Comparison of ENCODE assay signal across 8 cellular contexts in the genomic region with DNA sequence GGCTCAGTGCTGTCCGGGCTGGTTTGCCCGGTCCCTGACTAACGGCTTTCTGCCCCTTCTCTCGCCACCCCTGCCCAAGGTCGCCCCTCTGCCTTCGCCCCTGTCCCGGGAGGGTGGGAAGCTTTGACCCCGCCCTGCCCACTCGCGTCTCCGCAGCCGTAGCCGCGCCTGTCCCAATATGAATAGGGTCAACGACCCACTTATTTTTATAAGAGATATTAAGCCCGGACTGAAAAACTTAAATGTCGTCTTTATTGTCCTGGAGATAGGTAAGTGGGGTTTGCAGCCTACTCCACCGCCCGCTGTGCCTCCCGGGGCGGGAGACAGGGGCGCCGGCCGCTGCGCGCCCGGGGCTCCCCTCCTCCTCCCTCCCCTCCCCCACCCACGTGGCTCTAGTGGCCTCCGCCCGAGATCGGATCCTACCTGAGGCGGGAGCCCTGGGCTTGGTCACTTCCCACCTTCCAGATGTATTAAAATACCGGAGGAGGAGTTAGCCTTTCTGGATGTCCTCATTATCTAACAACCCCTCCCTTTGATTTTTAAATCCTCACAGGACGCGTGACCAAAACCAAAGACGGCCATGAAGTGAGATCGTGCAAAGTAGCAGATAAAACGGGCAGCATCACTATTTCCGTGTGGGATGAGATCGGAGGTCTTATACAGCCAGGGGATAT. TPM values are rescaled to one million over a fixed set of nuclear protein-coding genes. Genes with fewer than 3 reads are reported as not detected.
DNase-seq lines count a peak whose midpoint lies in the region; ATAC-seq and TF ChIP-seq lines count a peak whose summit lies in the region.

No MANE protein-coding gene starts in this region.

- ATAC-seq in GM19023 (IDR thresholded peaks at IDR 0.05; ENCODE audit: unreplicated experiment) (peak; percentile 11), HG03342 (IDR thresholded peaks at IDR 0.05; ENCODE audit: unreplicated experiment) (peak; percentile 5)

- H3K36me3 ChIP-seq in ascending aorta = peaks cover 0 to 5% of the 10 kb centered on the region in 2 donors

- POLR2A ChIA-PET in AG04450 (lab: Yijun Ruan, JAX) = interaction anchor here (0.6 to 4.5 kb wide), 30 partner anchors 8 to 517 kb away, joined by 3 to 116 read pairs (median 10); partner anchors contain the start of gene CAVIN2

- H3K27me3 ChIP-seq in AG04450 (ENCODE audit: control insufficient read depth, insufficient read depth, low read length) (no peaks in the 10 kb centered on the region), ascending aorta (no peaks in the 10 kb centered on the region)

- H3K9me3 ChIP-seq in AG04450 (ENCODE audit: control insufficient read depth, insufficient read depth, low read length) (peaks cover 4% of the 10 kb centered on the region; the same call in 1 of the 2 replicates), ascending aorta (no peaks in the 10 kb centered on the region), iPS-18c (ENCODE audit: control insufficient read depth, insufficient read depth, low read length) (peaks cover 3% of the 10 kb centered on the region)

- H3K27ac ChIP-seq in AG04450 (ENCODE audit: low read depth, low read length) = peak overlapping the region; percentile 92
- H3K27ac ChIP-seq in ascending aorta = peak overlapping the region; percentile 90 to 96

- peaks cover 4 to 10% of the 10 kb centered on the region in 2 donors for H3K4me1 ChIP-seq in ascending aorta

- CTCF ChIA-PET in AG04450 (lab: Charles Lee) = no interaction called here

- no peak for DNase-seq in AG04450 (ENCODE audit: low read depth, low spot score)
- DNase-seq in T-helper 1 cell = peak; percentile 25 to 72 (median 49)
- peak in 1 of 2 donors; percentile 78 for DNase-seq in ascending aorta (ENCODE audit: low spot score in 2 of 2)
- DNase-seq in stimulated activated CD4-positive, alpha-beta T cell treated with anti-CD3 and anti-CD28 coated beads, Interleukin-12 subunit alpha, Interleukin-12 subunit beta, amount 100 ng/mL, for 24 hours (ENCODE audit: low read depth in 2 of 2) = peak; percentile 41 to 74
- DNase-seq in GF-D8 (lab: John Stamatoyannopoulos, UW) = no peak

- H3K4me3 ChIP-seq in AG04450 (ENCODE audit: low read depth, low read length) (peak overlapping the region; percentile 79), ascending aorta (peak overlapping the region; percentile 55 to 82), iPS-18c (ENCODE audit: insufficient read depth, low read depth, low read length) (peak overlapping the region; percentile 93)

- TF ChIP-seq CTCF in AG04450 (IDR thresholded peaks at IDR 0.05; ENCODE audit: low read depth, low read length) (no peak), ascending aorta (IDR thresholded peaks at IDR 0.05) (no peak)

- intact Hi-C loops in ascending aorta (cut with DNase I) = loop anchor here (5.0 to 10.0 kb wide), 3 partner anchors 314 to 1144 kb away; partner anchors contain the start of gene NEMP2

RNA-seq across cellular contexts. Expression of gene NABP1, which starts 0.6 kb away (rescaled TPM):
- 138 and 204 TPM in 2 replicates for polyA plus RNA-seq in AG04450 (2011; rRNA removed)
- 137 and 201 TPM in 2 replicates for polyA minus RNA-seq in AG04450 (2011; rRNA and poly(A)+ RNA removed)
- 38.5 TPM for total RNA-seq in ascending aorta

Comparison
In these comparisons a context has a peak if more than half of its experiments do, and no peak if none do; other contexts are left out.
1. DNase-seq: peak in T-helper 1 cell (5 of 5) and stimulated activated CD4-positive, alpha-beta T cell treated with anti-CD3 and anti-CD28 coated beads, Interleukin-12 subunit alpha, Interleukin-12 subunit beta, amount 100 ng/mL, for 24 hours (2 of 2); none in AG04450 (single experiment) and GF-D8 (single experiment).
2. Peak in every context shown above with its lines, with median percentiles within 50 percentile points of each other: H3K4me3 ChIP-seq.